1 cellular context compared by ENCODE assay signal in the genomic region with DNA sequence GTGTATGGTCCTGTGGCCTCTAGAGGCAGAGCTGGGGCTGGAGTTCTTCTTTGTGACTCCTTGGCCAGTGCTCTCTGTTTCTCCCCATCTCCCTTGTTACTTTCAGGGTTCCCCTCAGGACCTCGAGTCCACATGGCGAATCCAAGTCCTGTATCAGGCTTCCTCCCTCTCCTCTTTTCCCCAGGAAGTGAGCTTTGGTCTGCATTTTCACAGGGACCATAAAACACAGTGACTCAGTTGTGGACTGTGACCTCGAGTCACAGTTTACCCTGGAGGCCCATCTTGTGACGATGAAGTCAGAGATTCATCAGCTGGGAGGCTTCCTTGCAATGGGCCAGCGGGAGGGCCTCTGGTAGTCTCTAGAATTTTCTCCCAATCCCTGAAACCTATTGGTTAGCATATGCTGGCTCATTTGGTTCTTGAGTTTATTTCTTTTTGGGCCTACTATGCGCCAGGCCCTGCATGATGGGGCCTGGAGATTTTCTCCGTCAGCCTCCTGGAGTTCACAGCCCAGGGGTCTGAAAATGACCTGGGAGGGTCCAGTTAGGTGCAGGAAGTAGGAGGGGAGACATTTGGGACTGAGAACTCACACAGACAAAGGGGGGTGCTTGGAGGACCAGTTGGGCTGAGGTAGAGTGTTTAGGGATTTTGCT.
TF ChIP-seq lines count a peak whose summit lies in the region.

No MANE protein-coding gene starts in this region.

TF ChIP-seq in HepG2, 621 proteins besides CTCF, POLR2A, EP300 and RAD21 (continued from another document and continues in another):
- TF ChIP-seq, protein P1, sequence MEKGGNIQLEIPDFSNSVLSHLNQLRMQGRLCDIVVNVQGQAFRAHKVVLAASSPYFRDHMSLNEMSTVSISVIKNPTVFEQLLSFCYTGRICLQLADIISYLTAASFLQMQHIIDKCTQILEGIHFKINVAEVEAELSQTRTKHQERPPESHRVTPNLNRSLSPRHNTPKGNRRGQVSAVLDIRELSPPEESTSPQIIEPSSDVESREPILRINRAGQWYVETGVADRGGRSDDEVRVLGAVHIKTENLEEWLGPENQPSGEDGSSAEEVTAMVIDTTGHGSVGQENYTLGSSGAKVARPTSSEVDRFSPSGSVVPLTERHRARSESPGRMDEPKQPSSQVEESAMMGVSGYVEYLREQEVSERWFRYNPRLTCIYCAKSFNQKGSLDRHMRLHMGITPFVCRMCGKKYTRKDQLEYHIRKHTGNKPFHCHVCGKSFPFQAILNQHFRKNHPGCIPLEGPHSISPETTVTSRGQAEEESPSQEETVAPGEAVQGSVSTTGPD (CRISPR knock-in tag; IDR thresholded peaks at IDR 0.05): no peak
- TF ChIP-seq ZNF17 (CRISPR knock-in tag; IDR thresholded peaks at IDR 0.05) (no peak), KDM6A (CRISPR knock-in tag; IDR thresholded peaks at IDR 0.05; ENCODE audit: low read depth) (peak; percentile 58; the same call in 1 of the 2 replicates), SKI (IDR thresholded peaks at IDR 0.05; ENCODE audit: partially characterized antibody) (no peak), TBX3 (IDR thresholded peaks at IDR 0.05; ENCODE audit: borderline replicate concordance) (no peak), ZNF34 (CRISPR knock-in tag; IDR thresholded peaks at IDR 0.05; ENCODE audit: borderline replicate concordance) (no peak), HNRNPUL1 (IDR thresholded peaks at IDR 0.05; ENCODE audit: low read depth, low read length) (no peak), RBM39 (IDR thresholded peaks at IDR 0.05; ENCODE audit: low read depth, low read length, poor library complexity, severe bottlenecking) (no peak), FOXO1 (CRISPR knock-in tag; IDR thresholded peaks at IDR 0.05) (peak; percentile 30; the same call in 1 of the 2 replicates), ZNF124 (CRISPR knock-in tag; IDR thresholded peaks at IDR 0.05) (no peak), FOSL2 (CRISPR knock-in tag; IDR thresholded peaks at IDR 0.05) (peak; percentile 93), GABPB1 (CRISPR knock-in tag; IDR thresholded peaks at IDR 0.05) (peak; percentile 22; the same call in 1 of the 2 replicates), ZNF33B (CRISPR knock-in tag; IDR thresholded peaks at IDR 0.05) (no peak), NFE2L1 (CRISPR knock-in tag; IDR thresholded peaks at IDR 0.05; ENCODE audit: borderline replicate concordance) (no peak), ZNF781 (CRISPR knock-in tag; IDR thresholded peaks at IDR 0.05; ENCODE audit: borderline replicate concordance, not compliant biosample characterization) (no peak), ZNF558 (CRISPR knock-in tag; IDR thresholded peaks at IDR 0.05; ENCODE audit: borderline replicate concordance) (no peak), ZNF773 (CRISPR knock-in tag; IDR thresholded peaks at IDR 0.05; ENCODE audit: borderline replicate concordance) (no peak), MYNN (CRISPR knock-in tag; IDR thresholded peaks at IDR 0.05; ENCODE audit: low read depth) (no peak), RARA (CRISPR knock-in tag; IDR thresholded peaks at IDR 0.05) (peak; percentile 51; the same call in 1 of the 2 replicates), ZNF337 (CRISPR knock-in tag; IDR thresholded peaks at IDR 0.05; ENCODE audit: borderline replicate concordance, low read depth) (no peak), RORA (CRISPR knock-in tag; IDR thresholded peaks at IDR 0.05) (no peak), XRCC5 (optimal IDR thresholded peaks at IDR 0.05; ENCODE audit: low read length) (no peak), ZNF296 (CRISPR knock-in tag; conservative IDR thresholded peaks at IDR 0.05) (no peak), GATAD2A (CRISPR knock-in tag; IDR thresholded peaks at IDR 0.05) (peak; percentile 69), SMARCE1 (IDR thresholded peaks at IDR 0.05; ENCODE audit: borderline replicate concordance) (no peak), ZNF83 (CRISPR knock-in tag; IDR thresholded peaks at IDR 0.05; ENCODE audit: borderline replicate concordance) (no peak), FOXP1 (IDR thresholded peaks at IDR 0.05) (no peak), FOXP1 (CRISPR knock-in tag; IDR thresholded peaks at IDR 0.05) (peak; percentile 61; the same call in 1 of the 2 replicates), HNF4A (CRISPR knock-in tag; IDR thresholded peaks at IDR 0.05) (peak; percentile 62; the same call in 1 of the 2 replicates), EEA1 (CRISPR knock-in tag; IDR thresholded peaks at IDR 0.05; ENCODE audit: borderline replicate concordance) (no peak), KAT8 (CRISPR knock-in tag; IDR thresholded peaks at IDR 0.05) (peak; percentile 43; the same call in 1 of the 2 replicates), ZNF441 (CRISPR knock-in tag; IDR thresholded peaks at IDR 0.05; ENCODE audit: borderline replicate concordance) (no peak), HNRNPH1 (optimal IDR thresholded peaks at IDR 0.05; ENCODE audit: low read depth, low read length) (no peak), MAFG (CRISPR knock-in tag; IDR thresholded peaks at IDR 0.05) (no peak), ZNF382 (CRISPR knock-in tag; IDR thresholded peaks at IDR 0.05; ENCODE audit: borderline replicate concordance) (no peak), ZNF75D (CRISPR knock-in tag; IDR thresholded peaks at IDR 0.05; ENCODE audit: borderline replicate concordance) (no peak), RFXANK (CRISPR knock-in tag; IDR thresholded peaks at IDR 0.05) (no peak), ZNF713 (CRISPR knock-in tag; IDR thresholded peaks at IDR 0.05) (no peak), U2AF2 (IDR thresholded peaks at IDR 0.05; ENCODE audit: low read depth, low read length) (no peak)
- TF ChIP-seq, protein P2, sequence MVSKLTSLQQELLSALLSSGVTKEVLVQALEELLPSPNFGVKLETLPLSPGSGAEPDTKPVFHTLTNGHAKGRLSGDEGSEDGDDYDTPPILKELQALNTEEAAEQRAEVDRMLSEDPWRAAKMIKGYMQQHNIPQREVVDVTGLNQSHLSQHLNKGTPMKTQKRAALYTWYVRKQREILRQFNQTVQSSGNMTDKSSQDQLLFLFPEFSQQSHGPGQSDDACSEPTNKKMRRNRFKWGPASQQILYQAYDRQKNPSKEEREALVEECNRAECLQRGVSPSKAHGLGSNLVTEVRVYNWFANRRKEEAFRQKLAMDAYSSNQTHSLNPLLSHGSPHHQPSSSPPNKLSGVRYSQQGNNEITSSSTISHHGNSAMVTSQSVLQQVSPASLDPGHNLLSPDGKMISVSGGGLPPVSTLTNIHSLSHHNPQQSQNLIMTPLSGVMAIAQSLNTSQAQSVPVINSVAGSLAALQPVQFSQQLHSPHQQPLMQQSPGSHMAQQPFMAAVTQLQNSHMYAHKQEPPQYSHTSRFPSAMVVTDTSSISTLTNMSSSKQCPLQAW (CRISPR knock-in tag; IDR thresholded peaks at IDR 0.05): no peak
- TF ChIP-seq, protein P3, sequence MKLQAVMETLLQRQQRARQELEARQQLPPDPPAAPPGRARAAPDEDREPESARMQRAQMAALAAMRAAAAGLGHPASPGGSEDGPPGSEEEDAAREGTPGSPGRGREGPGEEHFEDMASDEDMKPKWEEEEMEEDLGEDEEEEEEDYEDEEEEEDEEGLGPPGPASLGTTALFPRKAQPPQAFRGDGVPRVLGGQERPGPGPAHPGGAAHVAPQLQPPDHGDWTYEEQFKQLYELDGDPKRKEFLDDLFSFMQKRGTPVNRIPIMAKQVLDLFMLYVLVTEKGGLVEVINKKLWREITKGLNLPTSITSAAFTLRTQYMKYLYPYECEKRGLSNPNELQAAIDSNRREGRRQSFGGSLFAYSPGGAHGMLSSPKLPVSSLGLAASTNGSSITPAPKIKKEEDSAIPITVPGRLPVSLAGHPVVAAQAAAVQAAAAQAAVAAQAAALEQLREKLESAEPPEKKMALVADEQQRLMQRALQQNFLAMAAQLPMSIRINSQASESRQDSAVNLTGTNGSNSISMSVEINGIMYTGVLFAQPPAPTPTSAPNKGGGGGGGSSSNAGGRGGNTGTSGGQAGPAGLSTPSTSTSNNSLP (IDR thresholded peaks at IDR 0.05; ENCODE audit: low read depth, low read length): no peak
- TF ChIP-seq, protein P4, sequence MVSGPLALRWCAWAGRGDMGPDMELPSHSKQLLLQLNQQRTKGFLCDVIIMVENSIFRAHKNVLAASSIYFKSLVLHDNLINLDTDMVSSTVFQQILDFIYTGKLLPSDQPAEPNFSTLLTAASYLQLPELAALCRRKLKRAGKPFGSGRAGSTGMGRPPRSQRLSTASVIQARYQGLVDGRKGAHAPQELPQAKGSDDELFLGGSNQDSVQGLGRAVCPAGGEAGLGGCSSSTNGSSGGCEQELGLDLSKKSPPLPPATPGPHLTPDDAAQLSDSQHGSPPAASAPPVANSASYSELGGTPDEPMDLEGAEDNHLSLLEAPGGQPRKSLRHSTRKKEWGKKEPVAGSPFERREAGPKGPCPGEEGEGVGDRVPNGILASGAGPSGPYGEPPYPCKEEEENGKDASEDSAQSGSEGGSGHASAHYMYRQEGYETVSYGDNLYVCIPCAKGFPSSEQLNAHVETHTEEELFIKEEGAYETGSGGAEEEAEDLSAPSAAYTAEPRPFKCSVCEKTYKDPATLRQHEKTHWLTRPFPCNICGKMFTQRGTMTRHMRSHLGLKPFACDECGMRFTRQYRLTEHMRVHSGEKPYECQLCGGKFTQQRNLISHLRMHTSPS (CRISPR knock-in tag; IDR thresholded peaks at IDR 0.05; ENCODE audit: low read depth): no peak
- TF ChIP-seq, protein P5, sequence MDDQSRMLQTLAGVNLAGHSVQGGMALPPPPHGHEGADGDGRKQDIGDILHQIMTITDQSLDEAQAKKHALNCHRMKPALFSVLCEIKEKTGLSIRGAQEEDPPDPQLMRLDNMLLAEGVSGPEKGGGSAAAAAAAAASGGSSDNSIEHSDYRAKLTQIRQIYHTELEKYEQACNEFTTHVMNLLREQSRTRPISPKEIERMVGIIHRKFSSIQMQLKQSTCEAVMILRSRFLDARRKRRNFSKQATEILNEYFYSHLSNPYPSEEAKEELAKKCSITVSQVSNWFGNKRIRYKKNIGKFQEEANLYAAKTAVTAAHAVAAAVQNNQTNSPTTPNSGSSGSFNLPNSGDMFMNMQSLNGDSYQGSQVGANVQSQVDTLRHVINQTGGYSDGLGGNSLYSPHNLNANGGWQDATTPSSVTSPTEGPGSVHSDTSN (CRISPR knock-in tag; IDR thresholded peaks at IDR 0.05; ENCODE audit: borderline replicate concordance): no peak
- TF ChIP-seq, protein P6, sequence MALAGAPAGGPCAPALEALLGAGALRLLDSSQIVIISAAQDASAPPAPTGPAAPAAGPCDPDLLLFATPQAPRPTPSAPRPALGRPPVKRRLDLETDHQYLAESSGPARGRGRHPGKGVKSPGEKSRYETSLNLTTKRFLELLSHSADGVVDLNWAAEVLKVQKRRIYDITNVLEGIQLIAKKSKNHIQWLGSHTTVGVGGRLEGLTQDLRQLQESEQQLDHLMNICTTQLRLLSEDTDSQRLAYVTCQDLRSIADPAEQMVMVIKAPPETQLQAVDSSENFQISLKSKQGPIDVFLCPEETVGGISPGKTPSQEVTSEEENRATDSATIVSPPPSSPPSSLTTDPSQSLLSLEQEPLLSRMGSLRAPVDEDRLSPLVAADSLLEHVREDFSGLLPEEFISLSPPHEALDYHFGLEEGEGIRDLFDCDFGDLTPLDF (CRISPR knock-in tag; IDR thresholded peaks at IDR 0.05): no peak
- TF ChIP-seq, protein P7, sequence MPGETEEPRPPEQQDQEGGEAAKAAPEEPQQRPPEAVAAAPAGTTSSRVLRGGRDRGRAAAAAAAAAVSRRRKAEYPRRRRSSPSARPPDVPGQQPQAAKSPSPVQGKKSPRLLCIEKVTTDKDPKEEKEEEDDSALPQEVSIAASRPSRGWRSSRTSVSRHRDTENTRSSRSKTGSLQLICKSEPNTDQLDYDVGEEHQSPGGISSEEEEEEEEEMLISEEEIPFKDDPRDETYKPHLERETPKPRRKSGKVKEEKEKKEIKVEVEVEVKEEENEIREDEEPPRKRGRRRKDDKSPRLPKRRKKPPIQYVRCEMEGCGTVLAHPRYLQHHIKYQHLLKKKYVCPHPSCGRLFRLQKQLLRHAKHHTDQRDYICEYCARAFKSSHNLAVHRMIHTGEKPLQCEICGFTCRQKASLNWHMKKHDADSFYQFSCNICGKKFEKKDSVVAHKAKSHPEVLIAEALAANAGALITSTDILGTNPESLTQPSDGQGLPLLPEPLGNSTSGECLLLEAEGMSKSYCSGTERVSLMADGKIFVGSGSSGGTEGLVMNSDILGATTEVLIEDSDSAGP (CRISPR knock-in tag; IDR thresholded peaks at IDR 0.05; ENCODE audit: borderline replicate concordance): no peak
- TF ChIP-seq, protein P8, sequence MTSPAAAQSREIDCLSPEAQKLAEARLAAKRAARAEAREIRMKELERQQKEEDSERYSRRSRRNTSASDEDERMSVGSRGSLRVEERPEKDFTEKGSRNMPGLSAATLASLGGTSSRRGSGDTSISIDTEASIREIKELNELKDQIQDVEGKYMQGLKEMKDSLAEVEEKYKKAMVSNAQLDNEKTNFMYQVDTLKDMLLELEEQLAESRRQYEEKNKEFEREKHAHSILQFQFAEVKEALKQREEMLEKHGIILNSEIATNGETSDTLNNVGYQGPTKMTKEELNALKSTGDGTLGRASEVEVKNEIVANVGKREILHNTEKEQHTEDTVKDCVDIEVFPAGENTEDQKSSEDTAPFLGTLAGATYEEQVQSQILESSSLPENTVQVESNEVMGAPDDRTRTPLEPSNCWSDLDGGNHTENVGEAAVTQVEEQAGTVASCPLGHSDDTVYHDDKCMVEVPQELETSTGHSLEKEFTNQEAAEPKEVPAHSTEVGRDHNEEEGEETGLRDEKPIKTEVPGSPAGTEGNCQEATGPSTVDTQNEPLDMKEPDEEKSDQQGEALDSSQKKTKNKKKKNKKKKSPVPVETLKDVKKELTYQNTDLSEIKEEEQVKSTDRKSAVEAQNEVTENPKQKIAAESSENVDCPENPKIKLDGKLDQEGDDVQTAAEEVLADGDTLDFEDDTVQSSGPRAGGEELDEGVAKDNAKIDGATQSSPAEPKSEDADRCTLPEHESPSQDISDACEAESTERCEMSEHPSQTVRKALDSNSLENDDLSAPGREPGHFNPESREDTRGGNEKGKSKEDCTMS (CRISPR knock-in tag; conservative IDR thresholded peaks at IDR 0.05): no peak
- TF ChIP-seq, protein P9, sequence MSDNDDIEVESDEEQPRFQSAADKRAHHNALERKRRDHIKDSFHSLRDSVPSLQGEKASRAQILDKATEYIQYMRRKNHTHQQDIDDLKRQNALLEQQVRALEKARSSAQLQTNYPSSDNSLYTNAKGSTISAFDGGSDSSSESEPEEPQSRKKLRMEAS (IDR thresholded peaks at IDR 0.05): peak; percentile 35; the same call in 1 of the 2 replicates
- TF ChIP-seq, protein P10, sequence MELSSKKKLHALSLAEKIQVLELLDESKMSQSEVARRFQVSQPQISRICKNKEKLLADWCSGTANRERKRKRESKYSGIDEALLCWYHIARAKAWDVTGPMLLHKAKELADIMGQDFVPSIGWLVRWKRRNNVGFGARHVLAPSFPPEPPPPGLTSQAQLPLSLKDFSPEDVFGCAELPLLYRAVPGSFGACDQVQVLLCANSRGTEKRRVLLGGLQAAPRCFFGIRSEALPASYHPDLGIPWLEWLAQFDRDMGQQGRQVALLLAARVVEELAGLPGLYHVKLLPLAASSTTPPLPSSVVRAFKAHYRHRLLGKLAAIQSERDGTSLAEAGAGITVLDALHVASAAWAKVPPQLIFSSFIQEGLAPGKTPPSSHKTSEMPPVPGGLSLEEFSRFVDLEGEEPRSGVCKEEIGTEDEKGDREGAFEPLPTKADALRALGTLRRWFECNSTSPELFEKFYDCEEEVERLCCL (CRISPR knock-in tag; IDR thresholded peaks at IDR 0.05; ENCODE audit: borderline replicate concordance): no peak
- TF ChIP-seq, protein P11, sequence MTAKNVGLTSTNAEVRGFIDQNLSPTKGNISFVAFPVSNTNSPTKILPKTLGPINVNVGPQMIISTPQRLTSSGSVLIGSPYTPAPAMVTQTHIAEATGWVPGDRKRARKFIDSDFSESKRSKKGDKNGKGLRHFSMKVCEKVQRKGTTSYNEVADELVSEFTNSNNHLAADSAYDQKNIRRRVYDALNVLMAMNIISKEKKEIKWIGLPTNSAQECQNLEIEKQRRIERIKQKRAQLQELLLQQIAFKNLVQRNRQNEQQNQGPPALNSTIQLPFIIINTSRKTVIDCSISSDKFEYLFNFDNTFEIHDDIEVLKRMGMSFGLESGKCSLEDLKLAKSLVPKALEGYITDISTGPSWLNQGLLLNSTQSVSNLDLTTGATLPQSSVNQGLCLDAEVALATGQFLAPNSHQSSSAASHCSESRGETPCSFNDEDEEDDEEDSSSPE (CRISPR knock-in tag; IDR thresholded peaks at IDR 0.05): no peak
